In the genomic region with DNA sequence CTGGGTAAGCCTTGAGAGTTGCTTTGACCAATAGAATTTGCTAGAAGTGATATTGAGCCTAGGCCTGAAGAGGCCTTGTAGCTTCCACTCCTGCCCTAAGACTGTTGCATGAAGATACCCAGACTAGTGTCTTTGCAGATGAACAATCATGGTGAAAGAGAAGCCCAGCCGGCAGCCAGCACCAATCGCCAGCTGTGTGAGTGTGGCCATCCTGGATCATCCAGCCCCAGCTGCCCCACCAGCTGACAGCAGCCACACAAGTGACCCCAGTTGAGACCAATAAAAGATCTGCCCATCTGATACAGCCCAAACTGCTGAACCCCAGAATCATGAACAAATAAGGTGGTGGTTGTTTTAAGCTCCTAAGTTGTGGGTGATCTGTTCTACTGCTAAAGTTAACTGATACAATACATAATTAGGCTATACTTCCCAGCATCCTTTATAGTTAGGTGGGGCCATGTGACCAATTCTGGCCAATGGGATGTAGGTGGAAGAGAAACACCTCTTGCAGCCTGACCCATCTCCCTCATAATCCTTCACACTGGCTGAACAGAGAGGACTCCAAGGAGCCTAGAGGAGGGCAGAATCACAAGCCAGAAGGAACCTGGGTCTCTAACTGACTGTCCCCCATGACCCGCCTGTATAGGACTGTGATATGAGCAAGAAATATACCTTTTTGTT, we compare ENCODE assay signal across 17 cellular contexts.
DNase-seq lines count a peak whose midpoint lies in the region; ATAC-seq and TF ChIP-seq lines count a peak whose summit lies in the region.
"Had no signal": no experiment of that assay in that cellular context is flagged by ENCODE, and none has a peak within 500 bp of the region (broad histone marks: within the 10 kb centered on the region; RNA-seq: fewer than 3 reads in every experiment).

No MANE protein-coding gene starts in this region.

- no peaks in the 10 kb centered on the region for H3K4me1 ChIP-seq in Loucy (ENCODE audit: insufficient read depth, low read length, poor library complexity, severe bottlenecking)
- H3K4me1 ChIP-seq: BE2C had no signal

- no peak overlapping the region for H3K4me2 ChIP-seq in Loucy (ENCODE audit: low read depth, low read length, poor library complexity, severe bottlenecking)

- H3K4me3 ChIP-seq in Loucy (ENCODE audit: low read length, poor library complexity, severe bottlenecking) = no peak overlapping the region

- no peaks in the 10 kb centered on the region for H3K9me3 ChIP-seq in Loucy (ENCODE audit: insufficient read depth, low read depth, low read length)
- H3K9me3 ChIP-seq: BE2C had no signal

- H3K9ac ChIP-seq in Loucy (ENCODE audit: low read depth, low read length, poor library complexity, severe bottlenecking) = no peak overlapping the region

- TF ChIP-seq CTCF in Loucy (conservative IDR thresholded peaks at IDR 0.05; ENCODE audit: low read length) = no peak

- no peaks in the 10 kb centered on the region for H3K9me2 ChIP-seq in Loucy (replicated peaks; ENCODE audit: low read depth, low read length)

- DNase-seq in caudate nucleus (lab: John Stamatoyannopoulos, UW) (peak in 14 of 61 donors; percentile 7 to 62 (median 14)), substantia nigra (lab: John Stamatoyannopoulos, UW) (peak in 22 of 49 donors; percentile 3 to 49 (median 22)), activated T-cell treated with anti-CD3 and anti-CD28 coated beads for 4 hours (no peak)
- DNase-seq: BE2C; Calu3; CD4-positive, alpha-beta memory T cell; DMS53; HCEC 1CT; NCI-H1436; NCI-H2029; NCI-H2171; NCI-H446; NCI-H69; NK-92 treated with Interleukin-12 subunit alpha and Interleukin-12 subunit beta, amount 100 ng/mL, for 24 hours; SIG-M5 had no signal

- H3F3A ChIP-seq in Loucy (ENCODE audit: low read depth) = no peaks in the 10 kb centered on the region

- peak overlapping the region; percentile 33 for H3K27ac ChIP-seq in caudate nucleus (ENCODE audit: low read depth, low read length)
- peak overlapping the region; percentile 2 for H3K27ac ChIP-seq in substantia nigra (ENCODE audit: low read depth, low read length, poor library complexity, severe bottlenecking)

- no peaks in the 10 kb centered on the region for H3K36me3 ChIP-seq in Loucy (ENCODE audit: insufficient read depth, low read length)
- H3K36me3 ChIP-seq: BE2C had no signal

- H3K79me2 ChIP-seq in Loucy (ENCODE audit: insufficient read depth, low read length) = no peaks in the 10 kb centered on the region

- no peaks in the 10 kb centered on the region for H4K20me1 ChIP-seq in Loucy (ENCODE audit: insufficient read depth, low read length, poor library complexity, severe bottlenecking)

- 0 out of 2 replicates have a peak overlapping the region, but pooled peaks have one; percentile 51 for H2AFZ ChIP-seq in Loucy (ENCODE audit: low read length)

- no peak for ATAC-seq in GM19455 (IDR thresholded peaks at IDR 0.05; ENCODE audit: unreplicated experiment)

- no peaks in the 10 kb centered on the region for H3K27me3 ChIP-seq in Loucy (ENCODE audit: insufficient read depth, low read length, poor library complexity, severe bottlenecking)
- H3K27me3 ChIP-seq: BE2C had no signal
